1 cellular context compared by ENCODE assay signal in genomic region chr14:22887990-22888378, GRCh38.
A peak's percentile ranks its signal among the peaks of the same experiment; 100 is the strongest.
TF ChIP-seq lines count a peak whose summit lies in the region.

No MANE protein-coding gene starts in this region.

TF ChIP-seq in K562, 482 proteins besides CTCF, POLR2A, EP300 and RAD21:
- TF ChIP-seq NCOA4 (IDR thresholded peaks at IDR 0.05; ENCODE audit: partially characterized antibody) (no peak), TFAP4 (CRISPR knock-in tag; IDR thresholded peaks at IDR 0.05; ENCODE audit: borderline replicate concordance) (peak; percentile 39; the same call in 1 of the 2 replicates), ILF3 (IDR thresholded peaks at IDR 0.05; ENCODE audit: borderline replicate concordance) (no peak), CBFA2T3 (IDR thresholded peaks at IDR 0.05) (no peak), ZNF174 (CRISPR knock-in tag; IDR thresholded peaks at IDR 0.05) (no peak), ZNF717 (CRISPR knock-in tag; IDR thresholded peaks at IDR 0.05) (no peak), ZNF75A (CRISPR knock-in tag; IDR thresholded peaks at IDR 0.05) (no peak), EGR1 (conservative IDR thresholded peaks at IDR 0.05) (peak; percentile 81), HEY1 (CRISPR knock-in tag; IDR thresholded peaks at IDR 0.05; ENCODE audit: borderline replicate concordance) (no peak), THAP7 (CRISPR knock-in tag; IDR thresholded peaks at IDR 0.05) (no peak), XRCC4 (IDR thresholded peaks at IDR 0.05; ENCODE audit: extremely low read depth, insufficient read depth, insufficient read length) (no peak), KLF13 (tag; IDR thresholded peaks at IDR 0.05; ENCODE audit: borderline replicate concordance, low read depth) (no peak)
